17 cellular contexts compared by ENCODE assay signal in the genomic region with DNA sequence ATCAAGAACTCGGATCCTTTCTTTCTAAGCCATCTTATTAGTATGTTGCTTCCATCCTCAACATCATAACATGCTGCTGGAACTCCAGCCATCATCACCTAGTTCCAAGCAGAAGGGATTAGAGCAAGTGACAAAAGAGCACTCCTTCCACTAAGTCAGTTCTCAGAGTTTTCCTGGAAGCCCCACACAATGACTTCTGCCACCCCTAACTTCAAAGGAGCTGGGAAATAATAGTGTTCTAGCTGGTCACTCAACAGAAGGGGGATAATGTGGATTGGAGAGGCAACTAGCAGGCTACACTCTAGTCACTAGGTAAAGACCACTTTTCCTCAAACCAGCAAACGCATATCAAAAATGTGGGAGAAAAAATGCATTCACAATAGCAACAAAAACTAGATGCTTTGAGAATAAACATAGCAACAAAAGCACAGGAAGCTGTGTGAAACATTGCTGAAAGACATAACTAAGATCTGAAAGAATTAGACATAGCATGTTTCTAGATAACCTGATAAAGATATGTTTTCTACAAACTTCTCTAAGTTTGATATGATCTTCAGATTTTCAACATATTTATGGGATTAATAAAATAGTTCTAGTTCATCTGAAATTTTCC. TPM values are rescaled to one million over a fixed set of nuclear protein-coding genes. Genes with fewer than 3 reads are reported as not detected.
A peak's percentile ranks its signal among the peaks of the same experiment; 100 is the strongest.
DNase-seq lines count a peak whose midpoint lies in the region; ATAC-seq and TF ChIP-seq lines count a peak whose summit lies in the region.
"Had no signal": no experiment of that assay in that cellular context is flagged by ENCODE, and none has a peak within 500 bp of the region (broad histone marks: within the 10 kb centered on the region; RNA-seq: fewer than 3 reads in every experiment).

No MANE protein-coding gene starts in this region.

- H3K4me3 Mint-ChIP-seq in activated CD8-positive, alpha-beta memory T cell treated with anti-CD3 and anti-CD28 coated beads, Interleukin-2, amount 10 ng/mL, durations not matched to agents 7 days and 5 days: no peak overlapping the region
- H3K4me3 Mint-ChIP-seq in CD4-positive, CD25-positive, alpha-beta regulatory T cell: peak overlapping the region in 1 of 4 donors; percentile 19
- H3K4me3 Mint-ChIP-seq in WTC11: no peak overlapping the region
- H3K4me3 Mint-ChIP-seq in naive thymus-derived CD4-positive, alpha-beta T cell: peak overlapping the region in 2 of 10 donors; percentile 16 to 27
- no peak overlapping the region for H3K4me3 Mint-ChIP-seq in activated T-helper 1 cell treated with anti-CD3 and anti-CD28 coated beads, Interleukin-12 subunit alpha, Interleukin-12 subunit beta, Interleukin-2, Interleukin-4 antibody, amounts not matched to agents 30 ng/mL and 10 ng/mL and 1 ng/mL, durations not matched to agents 14 hours and 24 hours and 36 hours
- H3K4me3 Mint-ChIP-seq: CD14-positive monocyte had no signal

- no peak for ATAC-seq in activated CD8-positive, alpha-beta memory T cell treated with anti-CD3 and anti-CD28 coated beads, Interleukin-2, amount 10 ng/mL, durations not matched to agents 7 days and 5 days
- no peak for ATAC-seq in CD4-positive, CD25-positive, alpha-beta regulatory T cell (ENCODE audit: low read depth in 2 of 2)
- ATAC-seq in WTC11: no peak
- ATAC-seq in naive thymus-derived CD4-positive, alpha-beta T cell: no peak
- ATAC-seq: HCT116, Right ventricle myocardium inferior had no signal

- CTCF ChIA-PET in activated CD8-positive, alpha-beta memory T cell treated with anti-CD3 and anti-CD28 coated beads, Interleukin-2, amount 10 ng/mL, durations not matched to agents 7 days and 5 days (lab: Charles Lee): interaction anchor here (1.2 to 1.5 kb wide), 2 partner anchors 35 to 226 kb away, joined by 3 to 4 read pairs; no protein-coding TSS in a partner anchor
- CTCF ChIA-PET in WTC11 (lab: Charles Lee): no interaction called here
- CTCF ChIA-PET in naive thymus-derived CD4-positive, alpha-beta T cell (lab: Charles Lee): interaction anchor here (0.6 kb wide), 1 partner anchor 108 kb away, joined by 5 read pairs; no protein-coding TSS in a partner anchor

- peaks cover 12% of the 10 kb centered on the region for H3K4me1 Mint-ChIP-seq in activated CD8-positive, alpha-beta memory T cell treated with anti-CD3 and anti-CD28 coated beads, Interleukin-2, amount 10 ng/mL, durations not matched to agents 7 days and 5 days
- peaks cover 18 to 35% (median 22%) of the 10 kb centered on the region in 4 donors for H3K4me1 Mint-ChIP-seq in CD4-positive, CD25-positive, alpha-beta regulatory T cell
- no peaks in the 10 kb centered on the region for H3K4me1 Mint-ChIP-seq in WTC11
- peaks cover 0 to 43% (median 32%) of the 10 kb centered on the region in 7 donors for H3K4me1 Mint-ChIP-seq in naive thymus-derived CD4-positive, alpha-beta T cell
- H3K4me1 Mint-ChIP-seq in activated T-helper 1 cell treated with anti-CD3 and anti-CD28 coated beads, Interleukin-12 subunit alpha, Interleukin-12 subunit beta, Interleukin-2, Interleukin-4 antibody, amounts not matched to agents 30 ng/mL and 10 ng/mL and 1 ng/mL, durations not matched to agents 14 hours and 24 hours and 36 hours (ENCODE audit: low read depth): peaks cover 16% of the 10 kb centered on the region

- peaks cover 7% of the 10 kb centered on the region for H3K4me1 ChIP-seq in CD4-positive, CD25-positive, alpha-beta regulatory T cell (ENCODE audit: control insufficient read depth, insufficient read depth, low read length, poor library complexity, severe bottlenecking)
- no peaks in the 10 kb centered on the region for H3K4me1 ChIP-seq in naive thymus-derived CD4-positive, alpha-beta T cell (ENCODE audit: control insufficient read depth in 2 of 2, insufficient read depth in 2 of 2, low read length in 2 of 2)

- H3K4me3 ChIP-seq in CD4-positive, CD25-positive, alpha-beta regulatory T cell (ENCODE audit: low read depth, low read length): no peak overlapping the region
- no peak overlapping the region for H3K4me3 ChIP-seq in naive thymus-derived CD4-positive, alpha-beta T cell (ENCODE audit: low read length)

- DNase-seq in activated CD8-positive, alpha-beta memory T cell treated with anti-CD3 and anti-CD28 coated beads, Interleukin-2, amount 10 ng/mL, durations not matched to agents 7 days and 5 days: no peak
- no peak for DNase-seq in activated CD8-positive, alpha-beta memory T cell treated with anti-CD3 and anti-CD28 coated beads, Interleukin-2, amount 50 U/mL, for 48 hours
- no peak for DNase-seq in CD4-positive, CD25-positive, alpha-beta regulatory T cell
- DNase-seq in WTC11 (ENCODE audit: low spot score) (no peak), NCI-H774 (lab: John Stamatoyannopoulos, UW) (no peak), hippocampal formation (lab: John Stamatoyannopoulos, UW) (no peak)
- DNase-seq in naive thymus-derived CD4-positive, alpha-beta T cell: peak in 1 of 9 donors; percentile 21
- DNase-seq in activated T-helper 1 cell treated with anti-CD3 and anti-CD28 coated beads, Interleukin-12 subunit alpha, Interleukin-12 subunit beta, Interleukin-2, Interleukin-4 antibody, amounts not matched to agents 30 ng/mL and 10 ng/mL and 1 ng/mL, durations not matched to agents 14 hours and 24 hours and 36 hours (ENCODE audit: low spot score): no peak
- DNase-seq: GF-D8, IMR-90, Kasumi-1, NCI-H187 treated with DMSO at 0.1 percent for 48 hours, NCI-H446 treated with DMSO at 0.1 percent for 48 hours, NCI-H748 treated with DMSO at 0.1 percent for 48 hours had no signal

- intact Hi-C loops in naive thymus-derived CD4-positive, alpha-beta T cell (cut with micrococcal nuclease): no loop called here
- intact Hi-C loops in activated T-helper 1 cell treated with anti-CD3 and anti-CD28 coated beads, Interleukin-12 subunit alpha, Interleukin-12 subunit beta, Interleukin-2, Interleukin-4 antibody, amounts not matched to agents 30 ng/mL and 10 ng/mL and 1 ng/mL, durations not matched to agents 14 hours and 24 hours and 36 hours (cut with micrococcal nuclease): loop anchor here (10.0 kb wide), 1 partner anchor 457 kb away; no protein-coding TSS in a partner anchor

- no peaks in the 10 kb centered on the region for H3K9me3 ChIP-seq in CD4-positive, CD25-positive, alpha-beta regulatory T cell (ENCODE audit: control insufficient read depth in 2 of 2, low read length in 2 of 2)
- no peaks in the 10 kb centered on the region for H3K9me3 ChIP-seq in naive thymus-derived CD4-positive, alpha-beta T cell (ENCODE audit: control insufficient read depth in 2 of 3, low read length in 3 of 3)

- no peaks in the 10 kb centered on the region for H3K27me3 ChIP-seq in CD4-positive, CD25-positive, alpha-beta regulatory T cell (ENCODE audit: control insufficient read depth, insufficient read depth, low read length)
- no peaks in the 10 kb centered on the region for H3K27me3 ChIP-seq in naive thymus-derived CD4-positive, alpha-beta T cell (ENCODE audit: control insufficient read depth in 2 of 2, insufficient read depth in 2 of 2, low read length in 2 of 2)

- peaks cover 42% of the 10 kb centered on the region for H3K36me3 Mint-ChIP-seq in activated CD8-positive, alpha-beta memory T cell treated with anti-CD3 and anti-CD28 coated beads, Interleukin-2, amount 10 ng/mL, durations not matched to agents 7 days and 5 days
- H3K36me3 Mint-ChIP-seq in CD4-positive, CD25-positive, alpha-beta regulatory T cell: peaks cover 31% of the 10 kb centered on the region
- H3K36me3 Mint-ChIP-seq in WTC11: peaks cover 37% of the 10 kb centered on the region
- peaks cover 0 to 48% (median 33%) of the 10 kb centered on the region in 5 donors for H3K36me3 Mint-ChIP-seq in naive thymus-derived CD4-positive, alpha-beta T cell
- peaks cover 24% of the 10 kb centered on the region for H3K36me3 Mint-ChIP-seq in activated T-helper 1 cell treated with anti-CD3 and anti-CD28 coated beads, Interleukin-12 subunit alpha, Interleukin-12 subunit beta, Interleukin-2, Interleukin-4 antibody, amounts not matched to agents 30 ng/mL and 10 ng/mL and 1 ng/mL, durations not matched to agents 14 hours and 24 hours and 36 hours (ENCODE audit: low read depth)

- H3K27me3 Mint-ChIP-seq in activated CD8-positive, alpha-beta memory T cell treated with anti-CD3 and anti-CD28 coated beads, Interleukin-2, amount 10 ng/mL, durations not matched to agents 7 days and 5 days: no peaks in the 10 kb centered on the region
- no peaks in the 10 kb centered on the region for H3K27me3 Mint-ChIP-seq in CD4-positive, CD25-positive, alpha-beta regulatory T cell
- H3K27me3 Mint-ChIP-seq in WTC11 (ENCODE audit: low read depth): no peaks in the 10 kb centered on the region
- H3K27me3 Mint-ChIP-seq in naive thymus-derived CD4-positive, alpha-beta T cell: no peaks in the 10 kb centered on the region
- no peaks in the 10 kb centered on the region for H3K27me3 Mint-ChIP-seq in activated T-helper 1 cell treated with anti-CD3 and anti-CD28 coated beads, Interleukin-12 subunit alpha, Interleukin-12 subunit beta, Interleukin-2, Interleukin-4 antibody, amounts not matched to agents 30 ng/mL and 10 ng/mL and 1 ng/mL, durations not matched to agents 14 hours and 24 hours and 36 hours (ENCODE audit: insufficient read depth)

- no peak for TF ChIP-seq CTCF in WTC11 (IDR thresholded peaks at IDR 0.05)

- no peak overlapping the region for H3K27ac ChIP-seq in CD4-positive, CD25-positive, alpha-beta regulatory T cell (ENCODE audit: insufficient read depth, low read length, poor library complexity, severe bottlenecking)
- peak overlapping the region; percentile 10 for H3K27ac ChIP-seq in naive thymus-derived CD4-positive, alpha-beta T cell (ENCODE audit: low read depth, low read length)

- POLR2A ChIA-PET in WTC11 (lab: Charles Lee): no interaction called here
- POLR2A ChIA-PET in naive thymus-derived CD4-positive, alpha-beta T cell (lab: Charles Lee): no interaction called here

- peak overlapping the region; percentile 52 for H3K27ac Mint-ChIP-seq in activated CD8-positive, alpha-beta memory T cell treated with anti-CD3 and anti-CD28 coated beads, Interleukin-2, amount 10 ng/mL, durations not matched to agents 7 days and 5 days
- peak overlapping the region in 2 of 3 donors; percentile 56 to 89 for H3K27ac Mint-ChIP-seq in CD4-positive, CD25-positive, alpha-beta regulatory T cell
- H3K27ac Mint-ChIP-seq in WTC11: peak overlapping the region; percentile 29; the same call in 1 of the 2 replicates
- peak overlapping the region; percentile 30 to 87 (median 72) for H3K27ac Mint-ChIP-seq in naive thymus-derived CD4-positive, alpha-beta T cell
- H3K27ac Mint-ChIP-seq in activated T-helper 1 cell treated with anti-CD3 and anti-CD28 coated beads, Interleukin-12 subunit alpha, Interleukin-12 subunit beta, Interleukin-2, Interleukin-4 antibody, amounts not matched to agents 30 ng/mL and 10 ng/mL and 1 ng/mL, durations not matched to agents 14 hours and 24 hours and 36 hours: no peak overlapping the region
- H3K27ac Mint-ChIP-seq: CD14-positive monocyte had no signal

- peaks cover 81% of the 10 kb centered on the region for H3K36me3 ChIP-seq in CD4-positive, CD25-positive, alpha-beta regulatory T cell (ENCODE audit: control insufficient read depth, insufficient read depth, low read length)
- H3K36me3 ChIP-seq in naive thymus-derived CD4-positive, alpha-beta T cell (ENCODE audit: control insufficient read depth in 2 of 3, insufficient read depth in 3 of 3, low read length in 3 of 3): peaks cover 0 to 36% (median 5%) of the 10 kb centered on the region in 3 experiments

- H3K9me3 Mint-ChIP-seq in activated CD8-positive, alpha-beta memory T cell treated with anti-CD3 and anti-CD28 coated beads, Interleukin-2, amount 10 ng/mL, durations not matched to agents 7 days and 5 days (ENCODE audit: low read depth): no peaks in the 10 kb centered on the region
- H3K9me3 Mint-ChIP-seq in CD4-positive, CD25-positive, alpha-beta regulatory T cell: no peaks in the 10 kb centered on the region
- H3K9me3 Mint-ChIP-seq in WTC11: peaks cover 4% of the 10 kb centered on the region
- H3K9me3 Mint-ChIP-seq in naive thymus-derived CD4-positive, alpha-beta T cell: no peaks in the 10 kb centered on the region
- H3K9me3 Mint-ChIP-seq in activated T-helper 1 cell treated with anti-CD3 and anti-CD28 coated beads, Interleukin-12 subunit alpha, Interleukin-12 subunit beta, Interleukin-2, Interleukin-4 antibody, amounts not matched to agents 30 ng/mL and 10 ng/mL and 1 ng/mL, durations not matched to agents 14 hours and 24 hours and 36 hours: no peaks in the 10 kb centered on the region
- H3K9me3 Mint-ChIP-seq: CD14-positive monocyte had no signal

RNA-seq across cellular contexts. Expression of gene COX7A2L, which starts 39.5 kb away (rescaled TPM):
- total RNA-seq in activated CD8-positive, alpha-beta memory T cell treated with anti-CD3 and anti-CD28 coated beads, Interleukin-2, amount 10 ng/mL, durations not matched to agents 7 days and 5 days: 10 to 100 TPM; 80.0 to 92.6 TPM
- total RNA-seq in CD4-positive, CD25-positive, alpha-beta regulatory T cell: 57.2 TPM
- 100 to 1,000 TPM; 186 to 214 (median 193) TPM for polyA plus RNA-seq in CD4-positive, CD25-positive, alpha-beta regulatory T cell
- 99.5 to 114 TPM (median 108 TPM) in 3 replicates for total RNA-seq in WTC11 (2021)
- total RNA-seq in naive thymus-derived CD4-positive, alpha-beta T cell: 10 to 100 TPM; 57.3 to 87.7 (median 81.5) TPM
- 100 to 1,000 TPM; 137 to 204 TPM for polyA plus RNA-seq in naive thymus-derived CD4-positive, alpha-beta T cell
- total RNA-seq in activated T-helper 1 cell treated with anti-CD3 and anti-CD28 coated beads, Interleukin-12 subunit alpha, Interleukin-12 subunit beta, Interleukin-2, Interleukin-4 antibody, amounts not matched to agents 30 ng/mL and 10 ng/mL and 1 ng/mL, durations not matched to agents 14 hours and 24 hours and 36 hours: 83.3 and 84.7 TPM in 2 replicates
